8 cellular contexts compared by ENCODE assay signal in the genomic region with DNA sequence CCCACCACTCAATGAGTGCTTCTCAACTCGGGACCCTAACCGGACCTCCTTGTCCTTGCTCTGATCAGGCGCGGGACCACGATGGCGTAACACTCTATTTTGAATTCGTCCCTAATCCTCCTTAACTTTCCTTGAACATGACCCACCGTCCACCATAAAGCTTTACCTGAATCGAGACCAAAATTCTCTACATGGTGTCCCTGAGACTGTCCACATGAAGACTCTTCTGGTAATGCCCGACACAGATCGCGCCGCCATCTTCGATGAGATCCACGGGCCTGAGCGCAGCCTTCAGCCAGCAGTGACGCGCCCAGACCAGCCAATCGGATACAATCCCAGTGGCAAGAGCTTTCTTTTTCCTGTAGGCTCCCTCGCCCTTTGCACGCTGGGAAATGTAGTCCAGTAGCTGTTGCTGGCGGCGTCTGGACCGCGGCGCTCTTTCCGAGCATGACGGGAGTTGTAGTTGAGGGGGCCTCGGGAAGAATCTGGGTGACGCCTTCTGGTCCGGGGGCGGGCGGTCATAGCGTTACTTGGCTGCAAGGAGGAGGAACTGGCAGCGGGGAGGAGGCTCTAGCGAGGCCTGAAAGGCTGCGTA. TPM values are rescaled to one million over a fixed set of nuclear protein-coding genes. Genes with fewer than 3 reads are reported as not detected.
DNase-seq lines count a peak whose midpoint lies in the region; ATAC-seq and TF ChIP-seq lines count a peak whose summit lies in the region.

A gene (minus strand): TSS at position 284 of the 595 bp plus-strand sequence. CDS start 26 bp downstream, at position 258.
A gene (plus strand): TSS at position 517 of the 595 bp plus-strand sequence. CDS start 306 bp downstream, outside the sequence.

- DNase-seq in AML-193 (lab: John Stamatoyannopoulos, UW) (peak; percentile 97 to 98), NCI-H510A treated with DMSO at 0.1 percent for 48 hours (lab: John Stamatoyannopoulos, UW) (peak; percentile 97), kidney tubule cell (ENCODE audit: low spot score) (peak; percentile 99)
- DNase-seq in activated CD4-positive, alpha-beta T cell treated with anti-CD3 and anti-CD28 coated beads for 36 hours = peak; percentile 98
- DNase-seq in stimulated activated CD4-positive, alpha-beta T cell treated with anti-CD3 and anti-CD28 coated beads, Interleukin-1b, Interleukin-23, amount 100 ng/mL, for 24 hours (ENCODE audit: low read depth in 4 of 4, low spot score in 1 of 4) = peak; percentile 88 to 95 (median 90)

- H3K4me3 Mint-ChIP-seq in activated CD4-positive, alpha-beta T cell treated with anti-CD3 and anti-CD28 coated beads for 36 hours = peak within 1 kb of the TSS; percentile 94

- POLR2A ChIA-PET in activated CD4-positive, alpha-beta T cell treated with anti-CD3 and anti-CD28 coated beads for 36 hours (lab: Charles Lee) = interaction anchor here (0.6 to 1.5 kb wide), 3 partner anchors 9 to 135 kb away, joined by 4 to 9 read pairs (median 4); a partner anchor contains a TSS

- intact Hi-C loops in activated CD4-positive, alpha-beta T cell treated with anti-CD3 and anti-CD28 coated beads for 36 hours (cut with DNase I, micrococcal nuclease) = loop anchor here (1.0 to 10.0 kb wide), 7 partner anchors 135 to 1491 kb away; a partner anchor contains a TSS

- peaks cover 82% of the 10 kb centered on the region for H3K36me3 Mint-ChIP-seq in activated CD4-positive, alpha-beta T cell treated with anti-CD3 and anti-CD28 coated beads for 36 hours (ENCODE audit: low read depth)

- H3K27me3 Mint-ChIP-seq in activated CD4-positive, alpha-beta T cell treated with anti-CD3 and anti-CD28 coated beads for 36 hours = no peaks in the 10 kb centered on the region

- peak within 1 kb of the TSS; percentile 100 for H3K27ac Mint-ChIP-seq in activated CD4-positive, alpha-beta T cell treated with anti-CD3 and anti-CD28 coated beads for 36 hours

- peak within 1 kb of the TSS; percentile 57 for H3K27ac ChIP-seq in cingulate gyrus (ENCODE audit: low read depth, low read length)

- ATAC-seq in HG03439 (IDR thresholded peaks at IDR 0.05; ENCODE audit: unreplicated experiment) = peak; percentile 100
- ATAC-seq in activated CD4-positive, alpha-beta T cell treated with anti-CD3 and anti-CD28 coated beads for 36 hours = peak; percentile 97

- peak; percentile 94 for TF ChIP-seq POLR2A in GM19193 (IDR thresholded peaks at IDR 0.05; ENCODE audit: extremely low read depth, insufficient read depth, insufficient read length)

- CTCF ChIA-PET in activated CD4-positive, alpha-beta T cell treated with anti-CD3 and anti-CD28 coated beads for 36 hours (lab: Charles Lee) = interaction anchor here (0.6 to 0.9 kb wide), 5 partner anchors 8 to 135 kb away, joined by 3 to 8 read pairs (median 4); a partner anchor contains a TSS

- H3K9me3 Mint-ChIP-seq in activated CD4-positive, alpha-beta T cell treated with anti-CD3 and anti-CD28 coated beads for 36 hours (ENCODE audit: low read depth) = peaks cover 17% of the 10 kb centered on the region

- peaks cover 67% of the 10 kb centered on the region for H3K4me1 Mint-ChIP-seq in activated CD4-positive, alpha-beta T cell treated with anti-CD3 and anti-CD28 coated beads for 36 hours

RNA-seq across cellular contexts. Expression of the first gene that starts in this region (rescaled TPM):
- total RNA-seq in activated CD4-positive, alpha-beta T cell treated with anti-CD3 and anti-CD28 coated beads for 36 hours = 10 to 100 TPM; 15.5 to 17.0 TPM

RNA-seq across cellular contexts. Expression of the second gene that starts in this region (rescaled TPM):
- total RNA-seq in activated CD4-positive, alpha-beta T cell treated with anti-CD3 and anti-CD28 coated beads for 36 hours = 10 to 100 TPM; 10.2 to 13.1 TPM

Comparison
In these comparisons a context has a peak if more than half of its experiments do, and no peak if none do; other contexts are left out.
1. Peak in every context shown above with its lines: DNase-seq, ATAC-seq and H3K27ac ChIP-seq.